Comparison of ENCODE assay signal across 1 cellular context in the genomic region with DNA sequence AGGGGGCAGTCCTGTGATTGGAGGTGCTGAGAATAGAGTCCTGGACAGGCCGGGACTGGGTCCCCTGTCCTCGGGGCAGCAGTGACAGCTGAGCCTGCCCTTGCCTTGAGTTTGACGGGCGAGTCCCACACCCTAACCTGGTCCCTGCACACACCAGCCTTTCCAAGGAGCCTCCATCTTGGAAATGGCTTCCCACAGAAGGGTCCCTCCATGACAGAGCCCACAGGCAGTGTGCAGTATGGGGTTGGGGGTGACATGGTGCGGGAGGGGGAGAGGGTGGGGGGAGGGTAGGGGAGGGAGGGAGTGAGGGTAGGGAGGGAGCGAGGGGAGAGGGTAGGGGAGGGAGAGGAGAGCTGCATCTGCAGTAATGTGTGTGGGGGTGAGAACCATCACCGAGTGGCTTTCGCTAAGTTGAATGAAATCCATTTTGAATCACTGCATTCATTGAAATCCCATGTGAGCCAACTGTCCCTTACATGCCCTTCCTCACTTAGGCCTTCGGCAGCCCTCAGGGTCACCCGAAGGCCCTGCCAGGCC.
TF ChIP-seq lines count a peak whose summit lies in the region.

No MANE protein-coding gene starts in this region.

TF ChIP-seq in HepG2, 621 proteins besides CTCF, POLR2A, EP300 and RAD21:
- TF ChIP-seq SALL2 (CRISPR knock-in tag; IDR thresholded peaks at IDR 0.05) (no peak), PCBP2 (optimal IDR thresholded peaks at IDR 0.05; ENCODE audit: low read depth, low read length, poor library complexity, severe bottlenecking) (peak; percentile 67), HNRNPK (IDR thresholded peaks at IDR 0.05; ENCODE audit: low read depth, low read length, poor library complexity, severe bottlenecking) (peak; percentile 74)
